In genomic region chr22:42700901-42701300, GRCh38 we compare ENCODE assay signal across 19 cellular contexts. TPM values are rescaled to one million over a fixed set of nuclear protein-coding genes. Genes with fewer than 3 reads are reported as not detected.
"Had no signal": no experiment of that assay in that cellular context is flagged by ENCODE, and none has a peak within 500 bp of the region (broad histone marks: within the 10 kb centered on the region; RNA-seq: fewer than 3 reads in every experiment).

No MANE protein-coding gene starts in this region.

- H3K4me3 Mint-ChIP-seq: activated naive CD8-positive, alpha-beta T cell; natural killer cell had no signal

- H3K4me1 Mint-ChIP-seq: natural killer cell had no signal

- H3K27me3 Mint-ChIP-seq: activated naive CD8-positive, alpha-beta T cell had no signal

- H2AFZ ChIP-seq: parathyroid adenoma had no signal

- H3K9me3 ChIP-seq: neutrophil, tibial nerve had no signal

- H3K4me3 ChIP-seq: tibial nerve had no signal

- H3K4me1 ChIP-seq: parathyroid adenoma had no signal

- H3K27ac ChIP-seq: neutrophil, parathyroid adenoma, VCaP had no signal

- H3K79me2 ChIP-seq: parathyroid adenoma had no signal

- ATAC-seq: natural killer cell had no signal

- H3K36me3 Mint-ChIP-seq: activated naive CD8-positive, alpha-beta T cell; natural killer cell had no signal

- H3K27ac Mint-ChIP-seq: activated naive CD8-positive, alpha-beta T cell; natural killer cell had no signal

- DNase-seq: activated CD4-positive, alpha-beta T cell treated with anti-CD3 and anti-CD28 coated beads, Interleukin-2, amount 50 U/mL, for 48 hours; activated gamma-delta T cell; dermis blood vessel endothelial cell; effector memory CD4-positive, alpha-beta T cell; hypothalamus; mesenchymal stem cell; natural killer cell; stimulated activated CD4-positive, alpha-beta T cell treated with anti-CD3 and anti-CD28 coated beads, Interleukin-12 subunit alpha, Interleukin-12 subunit beta, amount 100 ng/mL, for 4 hours; stimulated activated CD4-positive, alpha-beta T cell treated with anti-CD3 and anti-CD28 coated beads, Interleukin-1b, Interleukin-23, amount 100 ng/mL, for 48 hours; stimulated activated CD8-positive, alpha-beta memory T cell treated with anti-CD3 and anti-CD28 coated beads, Interleukin-4, amount 100 ng/mL, for 48 hours; stimulated activated naive CD4-positive, alpha-beta T cell; SW 1271; T-helper 2 cell had no signal

- H3K9me3 Mint-ChIP-seq: natural killer cell had no signal

- H3K36me3 ChIP-seq: neutrophil, tibial nerve had no signal

- H3K27me3 ChIP-seq: neutrophil, tibial nerve had no signal

RNA-seq across cellular contexts. Expression of gene A4GALT, which starts 19.8 kb away (rescaled TPM):
- total RNA-seq: SK-MEL-5 had no signal
